13 cellular contexts compared by ENCODE assay signal in genomic region chr3:16090711-16091110, GRCh38.
"Had no signal": no experiment of that assay in that cellular context is flagged by ENCODE, and none has a peak within 500 bp of the region (broad histone marks: within the 10 kb centered on the region; RNA-seq: fewer than 3 reads in every experiment).

No MANE protein-coding gene starts in this region.

- H3K36me3 Mint-ChIP-seq: activated naive CD8-positive, alpha-beta T cell treated with anti-CD3 and anti-CD28 coated beads, Interleukin-2, amount 10 ng/mL, durations not matched to agents 7 days and 5 days had no signal

- H3K27me3 ChIP-seq: tibial nerve had no signal

- H3K27ac Mint-ChIP-seq: activated CD4-positive, alpha-beta memory T cell treated with anti-CD3 and anti-CD28 coated beads, Interleukin-2, amount 10 ng/mL, durations not matched to agents 7 days and 5 days; activated naive CD8-positive, alpha-beta T cell treated with anti-CD3 and anti-CD28 coated beads, Interleukin-2, amount 10 ng/mL, durations not matched to agents 7 days and 5 days; dendritic cell treated with granulocyte-macrophage colony-stimulating factor and Interleukin-4, amounts not matched to agents 40 ng/mL and 50 ng/mL, for 4 days; effector memory CD8-positive, alpha-beta T cell had no signal

- H3K36me3 ChIP-seq: tibial nerve had no signal

- H3K4me1 Mint-ChIP-seq: activated CD4-positive, alpha-beta memory T cell treated with anti-CD3 and anti-CD28 coated beads, Interleukin-2, amount 10 ng/mL, durations not matched to agents 7 days and 5 days; activated naive CD8-positive, alpha-beta T cell treated with anti-CD3 and anti-CD28 coated beads, Interleukin-2, amount 10 ng/mL, durations not matched to agents 7 days and 5 days had no signal

- H3K4me3 ChIP-seq: mucosa of descending colon, tibial nerve had no signal

- H3K4me3 Mint-ChIP-seq: activated CD4-positive, alpha-beta memory T cell treated with anti-CD3 and anti-CD28 coated beads, Interleukin-2, amount 10 ng/mL, durations not matched to agents 7 days and 5 days; activated naive CD8-positive, alpha-beta T cell treated with anti-CD3 and anti-CD28 coated beads, Interleukin-2, amount 10 ng/mL, durations not matched to agents 7 days and 5 days; dendritic cell treated with granulocyte-macrophage colony-stimulating factor and Interleukin-4, amounts not matched to agents 40 ng/mL and 50 ng/mL, for 4 days; effector memory CD8-positive, alpha-beta T cell; nephron had no signal

- H3K27me3 Mint-ChIP-seq: dendritic cell treated with granulocyte-macrophage colony-stimulating factor and Interleukin-4, amounts not matched to agents 40 ng/mL and 50 ng/mL, for 4 days had no signal

- H3K9me3 ChIP-seq: mucosa of descending colon, tibial nerve had no signal

- DNase-seq: activated CD4-positive, alpha-beta memory T cell treated with anti-CD3 and anti-CD28 coated beads, Interleukin-2, amount 10 ng/mL, durations not matched to agents 7 days and 5 days; activated naive CD8-positive, alpha-beta T cell treated with anti-CD3 and anti-CD28 coated beads, Interleukin-2, amount 10 ng/mL, durations not matched to agents 7 days and 5 days; activated T-cell treated with anti-CD3 and anti-CD28 coated beads, Interleukin-2, amount 50 U/mL, for 48 hours; central memory CD4-positive, alpha-beta T cell; effector memory CD8-positive, alpha-beta T cell; foreskin melanocyte; mucosa of descending colon; occipital lobe; retina; small intestine had no signal

- H3K9me3 Mint-ChIP-seq: activated CD4-positive, alpha-beta memory T cell treated with anti-CD3 and anti-CD28 coated beads, Interleukin-2, amount 10 ng/mL, durations not matched to agents 7 days and 5 days; activated naive CD8-positive, alpha-beta T cell treated with anti-CD3 and anti-CD28 coated beads, Interleukin-2, amount 10 ng/mL, durations not matched to agents 7 days and 5 days; dendritic cell treated with granulocyte-macrophage colony-stimulating factor and Interleukin-4, amounts not matched to agents 40 ng/mL and 50 ng/mL, for 4 days; effector memory CD8-positive, alpha-beta T cell; nephron had no signal
